In genomic region chr22:19130959-19131684, GRCh38 we compare ENCODE assay signal across 20 cellular contexts. TPM values are rescaled to one million over a fixed set of nuclear protein-coding genes. Genes with fewer than 3 reads are reported as not detected.
"Had no signal": no experiment of that assay in that cellular context is flagged by ENCODE, and none has a peak within 500 bp of the region (broad histone marks: within the 10 kb centered on the region; RNA-seq: fewer than 3 reads in every experiment).

TSS of gene TSSK2 (plus strand) at chr22:19131308. CDS start at chr22:19131400, 92 bp downstream.

- H3K4me3 ChIP-seq: adrenal gland, esophagus muscularis mucosa, left lung, ovary, upper lobe of right lung had no signal

- H3K9me3 Mint-ChIP-seq: activated T-helper 17 cell treated with anti-CD3 and anti-CD28 coated beads, Interleukin-2, amount 50 U/mL, for 72 hours; dendritic cell treated with granulocyte-macrophage colony-stimulating factor and Interleukin-4, amounts not matched to agents 40 ng/mL and 50 ng/mL, for 4 days; T-cell had no signal

- H3K4me1 Mint-ChIP-seq: activated CD4-positive, alpha-beta T cell treated with anti-CD3 and anti-CD28 coated beads for 36 hours; T-cell had no signal

- H3K27ac ChIP-seq: adrenal gland, esophagus muscularis mucosa, left lung, ovary, upper lobe of right lung, VCaP had no signal

- H3K27ac Mint-ChIP-seq: activated CD4-positive, alpha-beta T cell treated with anti-CD3 and anti-CD28 coated beads for 36 hours; activated T-helper 17 cell treated with anti-CD3 and anti-CD28 coated beads, Interleukin-2, amount 50 U/mL, for 72 hours; dendritic cell treated with granulocyte-macrophage colony-stimulating factor and Interleukin-4, amounts not matched to agents 40 ng/mL and 50 ng/mL, for 4 days; T-cell had no signal

- H3K27me3 ChIP-seq: adrenal gland, esophagus muscularis mucosa, left lung, ovary, upper lobe of right lung had no signal

- H3K4me3 Mint-ChIP-seq: activated CD4-positive, alpha-beta T cell treated with anti-CD3 and anti-CD28 coated beads for 36 hours; activated T-helper 17 cell treated with anti-CD3 and anti-CD28 coated beads, Interleukin-2, amount 50 U/mL, for 72 hours; dendritic cell treated with granulocyte-macrophage colony-stimulating factor and Interleukin-4, amounts not matched to agents 40 ng/mL and 50 ng/mL, for 4 days; T-cell had no signal

- H3K36me3 ChIP-seq: ovary had no signal

- ATAC-seq: activated CD4-positive, alpha-beta T cell treated with anti-CD3 and anti-CD28 coated beads for 36 hours; activated T-helper 17 cell treated with anti-CD3 and anti-CD28 coated beads, Interleukin-2, amount 50 U/mL, for 72 hours; left lung; stimulated activated naive CD8-positive, alpha-beta T cell treated with anti-CD3 and anti-CD28 coated beads, Interleukin-15, Interleukin-2, amounts not matched to agents 100 U/mL and 50 U/mL, for 24 hours; T-cell; upper lobe of right lung had no signal

- H3K4me1 ChIP-seq: adrenal gland, esophagus muscularis mucosa, left lung, upper lobe of right lung had no signal

- H3K9me3 ChIP-seq: adrenal gland, esophagus muscularis mucosa, left lung, ovary, upper lobe of right lung had no signal

- H3K27me3 Mint-ChIP-seq: activated CD4-positive, alpha-beta T cell treated with anti-CD3 and anti-CD28 coated beads for 36 hours; activated T-helper 17 cell treated with anti-CD3 and anti-CD28 coated beads, Interleukin-2, amount 50 U/mL, for 72 hours; dendritic cell treated with granulocyte-macrophage colony-stimulating factor and Interleukin-4, amounts not matched to agents 40 ng/mL and 50 ng/mL, for 4 days; T-cell had no signal

- DNase-seq: activated CD4-positive, alpha-beta T cell treated with anti-CD3 and anti-CD28 coated beads for 36 hours; activated CD8-positive, alpha-beta memory T cell treated with anti-CD3 and anti-CD28 coated beads for 24 hours; activated naive CD4-positive, alpha-beta T cell treated with anti-CD3 and anti-CD28 coated beads, Interleukin-2, amount 50 U/mL, for 16 hours; activated T-cell treated with anti-CD3 and anti-CD28 coated beads for 4 hours; adrenal gland; foreskin fibroblast; islet precursor cell; left lung; mesendoderm; stimulated activated CD4-positive, alpha-beta T cell treated with anti-CD3 and anti-CD28 coated beads, Interleukin-2, amount 100 ng/mL, for 48 hours; stimulated activated naive CD8-positive, alpha-beta T cell treated with anti-CD3 and anti-CD28 coated beads, Interleukin-15, Interleukin-2, amounts not matched to agents 100 U/mL and 50 U/mL, for 24 hours; T-cell; upper lobe of right lung had no signal

RNA-seq across cellular contexts. Expression of gene TSSK2, which starts in this region (rescaled TPM):
- total RNA-seq: activated CD4-positive, alpha-beta T cell treated with anti-CD3 and anti-CD28 coated beads for 36 hours; activated T-helper 17 cell treated with anti-CD3 and anti-CD28 coated beads, Interleukin-2, amount 50 U/mL, for 72 hours; adrenal gland; esophagus muscularis mucosa; left lung; ovary; temporal lobe; upper lobe of right lung had no signal
- polyA plus RNA-seq: neural cell had no signal
